Comparison of ENCODE assay signal across 30 cellular contexts in the genomic region with DNA sequence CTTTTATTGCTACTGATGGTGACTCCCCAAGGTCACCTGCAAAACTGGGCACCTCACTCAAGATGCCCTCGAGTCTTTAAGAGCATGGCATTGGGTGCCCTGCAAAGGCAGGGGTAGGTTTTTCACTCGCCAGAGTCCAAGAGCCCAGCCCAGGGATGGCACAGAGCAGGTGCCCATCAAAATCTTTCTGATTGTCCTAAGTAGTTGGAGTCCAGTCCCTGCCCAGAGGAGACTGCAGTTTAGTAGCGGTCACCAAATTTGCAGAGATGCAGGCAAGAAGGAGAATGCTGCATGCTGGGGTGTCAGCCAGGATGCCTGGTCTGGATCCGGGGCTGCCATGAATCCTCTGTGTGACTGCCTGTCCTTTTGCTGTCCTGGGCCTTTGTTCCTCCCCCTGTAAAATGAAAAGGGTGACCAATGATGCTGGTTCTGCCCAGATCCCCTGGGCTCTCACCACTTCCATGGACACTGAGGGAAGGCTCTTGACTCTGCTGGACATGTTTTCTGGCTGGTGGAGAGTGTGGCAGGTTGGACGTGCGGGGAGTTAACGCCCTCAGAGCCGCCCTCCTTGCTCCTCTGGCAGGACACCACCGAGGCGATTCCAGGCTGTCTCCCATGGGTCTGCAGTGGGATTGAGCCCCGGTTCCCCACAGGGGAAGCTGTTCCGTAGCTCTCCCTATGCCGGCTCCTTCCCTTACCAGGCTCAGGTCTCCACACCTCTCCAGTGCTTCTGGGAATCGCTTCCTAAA. TPM values are rescaled to one million over a fixed set of nuclear protein-coding genes. Genes with fewer than 3 reads are reported as not detected.
"Had no signal": no experiment of that assay in that cellular context is flagged by ENCODE, and none has a peak within 500 bp of the region (broad histone marks: within the 10 kb centered on the region; RNA-seq: fewer than 3 reads in every experiment).

No MANE protein-coding gene starts in this region.

- H3K4me3 ChIP-seq: body of pancreas, SJCRH30 had no signal

- H3K27ac ChIP-seq: body of pancreas, KMS-11, SJCRH30, WERI-Rb-1 had no signal

- ATAC-seq: activated CD4-positive, alpha-beta T cell treated with anti-CD3 and anti-CD28 coated beads for 36 hours; body of pancreas; Panc1; Right ventricle myocardium inferior had no signal

- H3K36me3 ChIP-seq: SJCRH30, WERI-Rb-1 had no signal

- H3K9ac ChIP-seq: KMS-11, SK-N-SH had no signal

- H3K9me3 ChIP-seq: body of pancreas, SJCRH30, SK-N-SH had no signal

- DNase-seq: activated CD4-positive, alpha-beta memory T cell treated with anti-CD3 and anti-CD28 coated beads, Interleukin-2, amount 10 ng/mL, durations not matched to agents 7 days and 5 days; activated CD4-positive, alpha-beta T cell treated with anti-CD3 and anti-CD28 coated beads for 36 hours; activated CD4-positive, alpha-beta T cell treated with anti-CD3 and anti-CD28 coated beads, Interleukin-2, amount 50 U/mL, for 1 hour; activated naive CD4-positive, alpha-beta T cell; activated T-cell treated with anti-CD3 and anti-CD28 coated beads for 4 hours; activated T-cell treated with anti-CD3 and anti-CD28 coated beads, Interleukin-2, amount 50 U/mL, for 48 hours; body of pancreas; MV-4-11; NCI-H1092 treated with DMSO at 0.1 percent for 48 hours; NCI-H1417 treated with DMSO at 0.1 percent for 48 hours; NCI-H1694; NCI-H2029 treated with DMSO at 0.1 percent for 48 hours; NCI-H510A treated with DMSO at 0.1 percent for 48 hours; NCI-H69; NK-92 treated with Interleukin-12 subunit alpha and Interleukin-12 subunit beta, amount 100 ng/mL, for 24 hours; OCI-M1; RPMI8226; SJCRH30; SK-N-SH; T-helper 1 cell; WERI-Rb-1 had no signal

- H3K4me1 ChIP-seq: body of pancreas, SJCRH30 had no signal

- H3K4me2 ChIP-seq: KMS-11, SK-N-SH had no signal

- H3K27me3 ChIP-seq: body of pancreas, SJCRH30 had no signal

RNA-seq across cellular contexts. Expression of a gene that starts 41.3 kb away (rescaled TPM):
- total RNA-seq: activated CD4-positive, alpha-beta memory T cell treated with anti-CD3 and anti-CD28 coated beads, Interleukin-2, amount 10 ng/mL, durations not matched to agents 7 days and 5 days; activated CD4-positive, alpha-beta T cell treated with anti-CD3 and anti-CD28 coated beads for 36 hours; activated CD8-positive, alpha-beta memory T cell treated with anti-CD3 and anti-CD28 coated beads for 36 hours; activated T-helper 2 cell treated with anti-CD3 and anti-CD28 coated beads, Interferon-gamma antibody, Interleukin-2, Interleukin-4, amounts not matched to agents 10 μg/mL and 5 μg/mL and 100 μg/mL, durations not matched to agents 14 hours and 24 hours and 36 hours; aorta; bronchial epithelial cell; MCF 10A; T-helper 2 cell treated with Interferon-gamma antibody and Interleukin-4, amounts not matched to agents 100 ng/mL and 5 ng/mL, for 36 hours had no signal

RNA-seq across cellular contexts. Expression of a gene that starts 58.0 kb away (rescaled TPM):
- total RNA-seq: activated CD4-positive, alpha-beta memory T cell treated with anti-CD3 and anti-CD28 coated beads, Interleukin-2, amount 10 ng/mL, durations not matched to agents 7 days and 5 days; activated CD4-positive, alpha-beta T cell treated with anti-CD3 and anti-CD28 coated beads for 36 hours; activated CD8-positive, alpha-beta memory T cell treated with anti-CD3 and anti-CD28 coated beads for 36 hours; activated T-helper 2 cell treated with anti-CD3 and anti-CD28 coated beads, Interferon-gamma antibody, Interleukin-2, Interleukin-4, amounts not matched to agents 10 μg/mL and 5 μg/mL and 100 μg/mL, durations not matched to agents 14 hours and 24 hours and 36 hours; MCF 10A; T-helper 2 cell treated with Interferon-gamma antibody and Interleukin-4, amounts not matched to agents 100 ng/mL and 5 ng/mL, for 36 hours had no signal
- polyA plus RNA-seq: SK-N-SH had no signal
